ENCODE assay signal across 10 cellular contexts in the genomic region with DNA sequence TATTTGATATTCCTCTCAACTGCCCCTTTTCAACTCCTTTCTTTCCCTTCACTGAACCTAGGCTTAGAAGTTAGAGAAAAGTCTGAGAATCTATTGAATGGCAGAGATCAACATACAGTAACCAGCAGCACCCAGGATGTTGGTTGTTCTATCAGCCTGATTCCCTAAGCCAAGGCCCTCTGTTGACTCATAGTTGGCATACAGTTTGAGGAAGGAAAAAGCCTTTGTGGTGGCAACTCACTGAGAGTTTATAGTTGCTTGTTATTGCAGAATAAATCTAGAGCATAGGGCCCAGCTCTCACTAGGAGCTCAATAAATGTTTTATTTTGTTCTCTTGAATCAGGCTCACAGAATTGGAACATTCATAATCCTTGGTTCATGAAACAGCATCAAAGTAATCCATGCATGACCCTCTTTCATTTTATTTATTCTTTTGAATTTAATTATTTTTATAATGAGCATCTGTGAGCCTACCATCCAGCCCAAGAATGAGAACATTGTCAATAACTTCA.
DNase-seq lines count a peak whose midpoint lies in the region; ATAC-seq, FAIRE-seq and TF ChIP-seq lines count a peak whose summit lies in the region.
"Had no signal": no experiment of that assay in that cellular context is flagged by ENCODE, and none has a peak within 500 bp of the region (broad histone marks: within the 10 kb centered on the region; RNA-seq: fewer than 3 reads in every experiment).

No MANE protein-coding gene starts in this region.

- peak; percentile 88 for FAIRE-seq in keratinocyte (lab: Jason Lieb, UNC)

- no peaks in the 10 kb centered on the region for H3K27me3 ChIP-seq in keratinocyte (ENCODE audit: control insufficient read depth, extremely low read depth, insufficient read depth, low read length)
- no peaks in the 10 kb centered on the region for H3K27me3 ChIP-seq in BE2C

- H3K4me1 ChIP-seq in keratinocyte (ENCODE audit: control insufficient read depth, extremely low read depth, insufficient read depth, low read length) (peaks cover 29% of the 10 kb centered on the region), BE2C (no peaks in the 10 kb centered on the region)

- H3K4me2 ChIP-seq in keratinocyte (ENCODE audit: control insufficient read depth, extremely low read depth, insufficient read depth, low read depth, low read length), result no peak overlapping the region

- TF ChIP-seq CTCF in keratinocyte (optimal IDR thresholded peaks at IDR 0.05 in 1 of 3, IDR thresholded peaks at IDR 0.05 in 1 of 3, conservative IDR thresholded peaks at IDR 0.05 in 1 of 3; ENCODE audit: extremely low read depth in 1 of 3, insufficient read depth in 2 of 3, low read length in 3 of 3), result no peak
- no peak for TF ChIP-seq CTCF in BE2C (IDR thresholded peaks at IDR 0.05; ENCODE audit: low read depth, low read length)

- peak overlapping the region; percentile 61 for H3K27ac ChIP-seq in keratinocyte (ENCODE audit: control insufficient read depth, insufficient read depth, low read length)

- peak; percentile 67 for DNase-seq in ACHN
- DNase-seq in Jurkat, Clone E6-1 (ENCODE audit: low read depth, low spot score), result peak; percentile 20
- DNase-seq in SW480 (ENCODE audit: low spot score), result peak; percentile 2
- peak; percentile 30 for DNase-seq in keratinocyte (ENCODE audit: low read depth, low spot score)
- DNase-seq in stimulated activated CD4-positive, alpha-beta T cell treated with anti-CD3 and anti-CD28 coated beads, Interleukin-2, amount 100 ng/mL, for 24 hours, result no peak
- DNase-seq in effector CD4-positive, alpha-beta T cell, result no peak
- DNase-seq in BE2C, result no peak
- DNase-seq: CD4-positive, alpha-beta T cell; erythroblast had no signal

- H2AFZ ChIP-seq in keratinocyte (ENCODE audit: control insufficient read depth, low read length), result no peak overlapping the region

- dilution Hi-C loops in keratinocyte (cut with MboI; ENCODE audit: extremely low pct_ligation_motif_present, low sequenced_read_pairs), result no loop called here

- H4K20me1 ChIP-seq in keratinocyte (ENCODE audit: control insufficient read depth, extremely low read depth, insufficient read depth, low read length), result no peaks in the 10 kb centered on the region

- no peak for ATAC-seq in GM19023 (IDR thresholded peaks at IDR 0.05; ENCODE audit: unreplicated experiment)

- no peaks in the 10 kb centered on the region for H3K79me2 ChIP-seq in keratinocyte (ENCODE audit: control insufficient read depth, insufficient read depth, low read length)

- H3K4me3 ChIP-seq in Jurkat, Clone E6-1 (ENCODE audit: low read length), result no peak overlapping the region
- H3K4me3 ChIP-seq in keratinocyte (ENCODE audit: control insufficient read depth in 2 of 3, extremely low read depth in 1 of 3, insufficient read depth in 2 of 3, low read depth in 1 of 3, low read length in 3 of 3), result no peak overlapping the region
- H3K4me3 ChIP-seq in BE2C (ENCODE audit: low read depth, low read length), result no peak overlapping the region

- H3K9me3 ChIP-seq in keratinocyte (ENCODE audit: control insufficient read depth, low read depth, low read length) (no peaks in the 10 kb centered on the region), BE2C (no peaks in the 10 kb centered on the region)

- in situ Hi-C loops in ACHN (cut with HindIII; ENCODE audit: low pct_ligation_motif_present, low pct_unique_long_range_greater_than_20kb, low sequenced_read_pairs), result no loop called here

- H3K9ac ChIP-seq in keratinocyte (ENCODE audit: control insufficient read depth, extremely low read depth, insufficient read depth, low read length), result no peak overlapping the region

- H3K9me1 ChIP-seq in keratinocyte (ENCODE audit: control insufficient read depth, extremely low read depth, insufficient read depth, low read length), result no peaks in the 10 kb centered on the region

- H3K36me3 ChIP-seq in keratinocyte (ENCODE audit: control insufficient read depth in 2 of 2, extremely low read depth in 1 of 2, insufficient read depth in 2 of 2, low read length in 2 of 2), result no peaks in the 10 kb centered on the region
- no peaks in the 10 kb centered on the region for H3K36me3 ChIP-seq in BE2C

Comparison
In these comparisons a context has a peak if more than half of its experiments do, and no peak if none do; other contexts are left out.
1. DNase-seq: peak in ACHN (single experiment), Jurkat, Clone E6-1 (single experiment), SW480 (single experiment) and keratinocyte (single experiment); none in stimulated activated CD4-positive, alpha-beta T cell treated with anti-CD3 and anti-CD28 coated beads, Interleukin-2, amount 100 ng/mL, for 24 hours (0 of 2), effector CD4-positive, alpha-beta T cell (single experiment) and BE2C (single experiment).